ENCODE assay signal across 8 cellular contexts in genomic region chr22:45553333-45554039, GRCh38. TPM values are rescaled to one million over a fixed set of nuclear protein-coding genes. Genes with fewer than 3 reads are reported as not detected.
DNase-seq lines count a peak whose midpoint lies in the region; ATAC-seq and TF ChIP-seq lines count a peak whose summit lies in the region.

No MANE protein-coding gene starts in this region.

- no peaks in the 10 kb centered on the region for H3K27me3 ChIP-seq in HAP-1 (ENCODE audit: low read depth)

- H3K4me1 ChIP-seq in HAP-1: no peaks in the 10 kb centered on the region

- ATAC-seq in stimulated activated effector memory CD8-positive, alpha-beta T cell treated with anti-CD3 and anti-CD28 coated beads, Interleukin-12 subunit alpha, Interleukin-12 subunit beta, amount 100 ng/mL, for 72 hours: no peak
- ATAC-seq in HG03045 (IDR thresholded peaks at IDR 0.05; ENCODE audit: unreplicated experiment): no peak

- H3K4me3 ChIP-seq in HAP-1: no peak overlapping the region

- H3K27ac Mint-ChIP-seq in stimulated activated effector memory CD8-positive, alpha-beta T cell treated with anti-CD3 and anti-CD28 coated beads, Interleukin-12 subunit alpha, Interleukin-12 subunit beta, amount 100 ng/mL, for 72 hours: no peak overlapping the region

- H3K4me3 Mint-ChIP-seq in stimulated activated effector memory CD8-positive, alpha-beta T cell treated with anti-CD3 and anti-CD28 coated beads, Interleukin-12 subunit alpha, Interleukin-12 subunit beta, amount 100 ng/mL, for 72 hours: no peak overlapping the region

- in situ Hi-C loops in HAP-1 (cut with MboI; ENCODE audit: low sequenced_read_pairs): no loop called here

- H3K9me3 Mint-ChIP-seq in stimulated activated effector memory CD8-positive, alpha-beta T cell treated with anti-CD3 and anti-CD28 coated beads, Interleukin-12 subunit alpha, Interleukin-12 subunit beta, amount 100 ng/mL, for 72 hours: no peaks in the 10 kb centered on the region

- TF ChIP-seq POLR2A in erythroblast (IDR thresholded peaks at IDR 0.05; ENCODE audit: low read length): no peak

- peak; percentile 9 to 20 for DNase-seq in AML-193 (lab: John Stamatoyannopoulos, UW)
- peak; percentile 59 to 89 for DNase-seq in HAP-1 (ENCODE audit: low spot score in 2 of 2)
- peak; percentile 83 for DNase-seq in NCI-H748 (lab: John Stamatoyannopoulos, UW; ENCODE audit: unreplicated experiment)
- DNase-seq in activated CD8-positive, alpha-beta memory T cell treated with anti-CD3 and anti-CD28 coated beads, Interleukin-2, amount 50 U/mL, for 48 hours: peak; percentile 89
- peak; percentile 57 to 75 for DNase-seq in erythroblast (lab: John Stamatoyannopoulos, UW)
- DNase-seq in mucosa of gallbladder (ENCODE audit: low spot score): peak; percentile 76
- DNase-seq in stimulated activated effector memory CD8-positive, alpha-beta T cell treated with anti-CD3 and anti-CD28 coated beads, Interleukin-12 subunit alpha, Interleukin-12 subunit beta, amount 100 ng/mL, for 72 hours (ENCODE audit: low spot score in 2 of 2): peak; percentile 44 to 69

- peaks cover 60% of the 10 kb centered on the region for H3K36me3 ChIP-seq in HAP-1 (replicated peaks)

- no peaks in the 10 kb centered on the region for H3K36me3 Mint-ChIP-seq in stimulated activated effector memory CD8-positive, alpha-beta T cell treated with anti-CD3 and anti-CD28 coated beads, Interleukin-12 subunit alpha, Interleukin-12 subunit beta, amount 100 ng/mL, for 72 hours

- no peaks in the 10 kb centered on the region for H3K9me3 ChIP-seq in HAP-1

- peaks cover 11% of the 10 kb centered on the region for H3K4me1 Mint-ChIP-seq in stimulated activated effector memory CD8-positive, alpha-beta T cell treated with anti-CD3 and anti-CD28 coated beads, Interleukin-12 subunit alpha, Interleukin-12 subunit beta, amount 100 ng/mL, for 72 hours

RNA-seq across cellular contexts. Expression of gene FBLN1, which starts 50.8 kb away (rescaled TPM):
- total RNA-seq in mucosa of gallbladder: 427 TPM

Comparison
In these comparisons a context has a peak if more than half of its experiments do, and no peak if none do; other contexts are left out.
1. DNase-seq: peak in every context shown above with its lines; median percentile 89 in activated CD8-positive, alpha-beta memory T cell treated with anti-CD3 and anti-CD28 coated beads, Interleukin-2, amount 50 U/mL, for 48 hours; 83 in NCI-H748; 76 in mucosa of gallbladder; 74 in HAP-1; 66 in erythroblast; 56 in stimulated activated effector memory CD8-positive, alpha-beta T cell treated with anti-CD3 and anti-CD28 coated beads, Interleukin-12 subunit alpha, Interleukin-12 subunit beta, amount 100 ng/mL, for 72 hours; 14 in AML-193.